In genomic region chr3:140441006-140441405, GRCh38 we compare ENCODE assay signal across 13 cellular contexts.
DNase-seq lines count a peak whose midpoint lies in the region; ATAC-seq and TF ChIP-seq lines count a peak whose summit lies in the region.
"Had no signal": no experiment of that assay in that cellular context is flagged by ENCODE, and none has a peak within 500 bp of the region (broad histone marks: within the 10 kb centered on the region; RNA-seq: fewer than 3 reads in every experiment).

No MANE protein-coding gene starts in this region.

- no peak overlapping the region for H3K27ac ChIP-seq in right atrium auricular region
- no peak overlapping the region for H3K27ac ChIP-seq in brain microvascular endothelial cell
- H3K27ac ChIP-seq in gastroesophageal sphincter = no peak overlapping the region

- H3K4me3 ChIP-seq in right atrium auricular region = no peak overlapping the region
- H3K4me3 ChIP-seq in brain microvascular endothelial cell (ENCODE audit: low read depth, low read length) = no peak overlapping the region
- H3K4me3 ChIP-seq in gastroesophageal sphincter = no peak overlapping the region

- DNase-seq in left cardiac atrium = peak; percentile 76
- no peak for DNase-seq in right atrium auricular region (ENCODE audit: low spot score)
- DNase-seq in brain microvascular endothelial cell = peak; percentile 58
- DNase-seq in iris pigment epithelial cell (ENCODE audit: low read depth) = peak; percentile 67
- DNase-seq in NCI-H524 (lab: John Stamatoyannopoulos, UW) = no peak
- DNase-seq: activated CD8-positive, alpha-beta T cell treated with anti-CD3 and anti-CD28 coated beads for 36 hours; activated effector memory CD4-positive, alpha-beta T cell treated with anti-CD3 and anti-CD28 coated beads, Interleukin-2, amount 50 U/mL, for 16 hours; cerebellar nuclear complex; RPMI8226; stimulated activated CD4-positive, alpha-beta T cell treated with anti-CD3 and anti-CD28 coated beads, Interleukin-12 subunit alpha, Interleukin-12 subunit beta, amount 100 ng/mL, for 4 hours had no signal

- peak in 1 of 2 donors; percentile 70 for ATAC-seq in left cardiac atrium
- ATAC-seq in HG02970 (IDR thresholded peaks at IDR 0.05; ENCODE audit: low FRiP score, unreplicated experiment) = no peak
- ATAC-seq in GM19397 (IDR thresholded peaks at IDR 0.05; ENCODE audit: unreplicated experiment) = no peak
- no peak for ATAC-seq in gastroesophageal sphincter
- ATAC-seq: activated CD8-positive, alpha-beta T cell treated with anti-CD3 and anti-CD28 coated beads for 36 hours had no signal

- H3K9me3 ChIP-seq in right atrium auricular region = no peaks in the 10 kb centered on the region
- no peaks in the 10 kb centered on the region for H3K9me3 ChIP-seq in gastroesophageal sphincter

- WGBS in gastroesophageal sphincter (ENCODE audit: low coverage in 1 of 2), 2 donors = 62 to 100% methylated on average over 2 of the region's 2 CpGs

- TF ChIP-seq EP300 in gastroesophageal sphincter (IDR thresholded peaks at IDR 0.05) = no peak

- H3K36me3 ChIP-seq in right atrium auricular region = no peaks in the 10 kb centered on the region
- no peaks in the 10 kb centered on the region for H3K36me3 ChIP-seq in brain microvascular endothelial cell (replicated peaks)
- H3K36me3 ChIP-seq in gastroesophageal sphincter = no peaks in the 10 kb centered on the region

- H3K4me1 ChIP-seq in right atrium auricular region (peaks cover 0 to 27% of the 10 kb centered on the region in 2 donors), gastroesophageal sphincter (no peaks in the 10 kb centered on the region)

- in situ Hi-C loops in brain microvascular endothelial cell (cut with HindIII; ENCODE audit: low pct_ligation_motif_present, low sequenced_read_pairs) = no loop called here

- H3K27me3 ChIP-seq in right atrium auricular region = no peaks in the 10 kb centered on the region
- H3K27me3 ChIP-seq in brain microvascular endothelial cell (replicated peaks) = no peaks in the 10 kb centered on the region
- H3K27me3 ChIP-seq in gastroesophageal sphincter = no peaks in the 10 kb centered on the region

- intact Hi-C loops in left cardiac atrium (cut with DNase I) = no loop called here

- TF ChIP-seq CTCF in right atrium auricular region (IDR thresholded peaks at IDR 0.05) (no peak), brain microvascular endothelial cell (IDR thresholded peaks at IDR 0.05; ENCODE audit: low read depth, low read length, missing control alignments) (no peak), gastroesophageal sphincter (IDR thresholded peaks at IDR 0.05) (no peak)

- no peak for TF ChIP-seq POLR2A in gastroesophageal sphincter (IDR thresholded peaks at IDR 0.05)

Comparison
In these comparisons a context has a peak if more than half of its experiments do, and no peak if none do; other contexts are left out.
1. DNase-seq: peak in left cardiac atrium (single experiment), brain microvascular endothelial cell (single experiment) and iris pigment epithelial cell (single experiment); none in right atrium auricular region (single experiment) and NCI-H524 (0 of 2).